8 cellular contexts compared by ENCODE assay signal in genomic region chr5:57383093-57383861, GRCh38.
DNase-seq lines count a peak whose midpoint lies in the region; ATAC-seq and TF ChIP-seq lines count a peak whose summit lies in the region.

No MANE protein-coding gene starts in this region.

- RAD21 ChIA-PET in HCT116 (lab: Charles Lee; ENCODE audit: low non-redundant PET in 1 of 2, low total read pairs in 2 of 2, uncharacterized antibody in 2 of 2, unreplicated experiment in 2 of 2), result interaction anchor here in 1 of 2 experiments (1.4 kb wide), 1 partner anchor 16 kb away, joined by 3 read pairs; no protein-coding TSS in a partner anchor

- H3K79me2 ChIP-seq in HCT116 (ENCODE audit: insufficient read depth, low read length), result no peaks in the 10 kb centered on the region
- no peaks in the 10 kb centered on the region for H3K79me2 ChIP-seq in SK-N-SH (ENCODE audit: insufficient read depth)

- no peaks in the 10 kb centered on the region for H3K9me2 ChIP-seq in HCT116 (ENCODE audit: insufficient read depth)
- no peaks in the 10 kb centered on the region for H3K9me2 ChIP-seq in SK-N-SH

- ATAC-seq in HCT116 (peak; percentile 96), HG02852 (IDR thresholded peaks at IDR 0.05; ENCODE audit: unreplicated experiment) (no peak), HG03108 (IDR thresholded peaks at IDR 0.05; ENCODE audit: unreplicated experiment) (no peak), GM18520 (IDR thresholded peaks at IDR 0.05; ENCODE audit: unreplicated experiment) (no peak)

- no peak for TF ChIP-seq POLR2A in HCT116 (IDR thresholded peaks at IDR 0.05; ENCODE audit: borderline replicate concordance, extremely low read depth, insufficient read depth, insufficient read length)

- TF ChIP-seq RAD21 in HCT116 (IDR thresholded peaks at IDR 0.05; ENCODE audit: low read depth) (peak; percentile 50), SK-N-SH (IDR thresholded peaks at IDR 0.05; ENCODE audit: low read length) (peak; percentile 66)

- POLR2A ChIA-PET in HCT116 (lab: Charles Lee) (interaction anchor here (0.7 to 1.4 kb wide), 3 partner anchors 16 to 112 kb away, joined by 3 to 12 read pairs (median 3); no protein-coding TSS in a partner anchor), SK-N-SH (lab: Yijun Ruan, JAX) (interaction anchor here (0.6 to 0.9 kb wide), 2 partner anchors 13 to 210 kb away, joined by 3 to 4 read pairs; no protein-coding TSS in a partner anchor)

- H3K4me3 ChIP-seq in HCT116 (replicated peaks in 1 of 2; ENCODE audit: low read depth in 1 of 2, low read length in 2 of 2), result peak overlapping the region in 1 of 2 experiments; percentile 17; a peak in 1 of 4 replicates
- peak overlapping the region in 1 of 2 experiments; percentile 52; a peak in 3 of 4 replicates for H3K4me3 ChIP-seq in SK-N-SH (ENCODE audit: low read depth in 2 of 2, low read length in 1 of 2)
- no peak overlapping the region for H3K4me3 ChIP-seq in epithelial cell of esophagus (ENCODE audit: low read length)

- H3K4me1 ChIP-seq in HCT116 (ENCODE audit: control insufficient read depth in 1 of 2, insufficient read depth in 2 of 2, low read length in 2 of 2) (peaks cover 27 to 37% of the 10 kb centered on the region in 2 experiments), SK-N-SH (ENCODE audit: control insufficient read depth in 1 of 2, insufficient read depth in 2 of 2, low read depth in 1 of 2, low read length in 1 of 2) (peaks cover 8 to 14% of the 10 kb centered on the region in 2 experiments; a peak in 2 of 4 replicates)

- intact Hi-C loops in HCT116 (cut with micrococcal nuclease), result loop anchor here (1.0 to 5.0 kb wide), 3 partner anchors 16 to 1079 kb away; partner anchors contain the start of gene PLK2

- peak; percentile 80 to 86; a peak in 3 of 4 replicates for TF ChIP-seq EP300 in SK-N-SH (IDR thresholded peaks at IDR 0.05; ENCODE audit: borderline replicate concordance in 1 of 2, low read depth in 1 of 2, low read length in 1 of 2)

- 0 out of 6 replicates have a peak, but pooled peaks of 1 of the 3 experiments have one; percentile 17 for TF ChIP-seq CTCF in HCT116 (IDR thresholded peaks at IDR 0.05 in 2 of 3, conservative IDR thresholded peaks at IDR 0.05 in 1 of 3; ENCODE audit: borderline replicate concordance in 1 of 3, insufficient read depth in 1 of 3, low read depth in 2 of 3, low read length in 2 of 3)
- peak; percentile 56 for TF ChIP-seq CTCF in SK-N-SH (IDR thresholded peaks at IDR 0.05)
- TF ChIP-seq CTCF in epithelial cell of esophagus (IDR thresholded peaks at IDR 0.05; ENCODE audit: insufficient read depth, low read depth, low read length, missing control alignments), result peak; percentile 44

- peaks cover 13% of the 10 kb centered on the region for H3F3A ChIP-seq in SK-N-SH (replicated peaks; ENCODE audit: insufficient read depth)

- TSS peak; percentile 96 for BruUV-seq in HCT116 (replicated peaks; lab: Mats Ljungman, UMichigan)

- H3K27ac ChIP-seq in HCT116 (ENCODE audit: low read depth, low read length) (peak overlapping the region; percentile 95), SK-N-SH (ENCODE audit: low read depth in 2 of 2, low read length in 1 of 2) (peak overlapping the region; percentile 92 to 96)

- H3K4me2 ChIP-seq in HCT116 (ENCODE audit: low read length) (peak overlapping the region; percentile 68), SK-N-SH (peak overlapping the region; percentile 75)

- peak; percentile 92 for DNase-seq in HCT116 (ENCODE audit: low read depth, low spot score)
- DNase-seq in SK-N-SH, result peak; percentile 69
- DNase-seq in epithelial cell of esophagus (ENCODE audit: low read depth), result peak; percentile 83
- peak; percentile 17 for DNase-seq in smooth muscle cell of the brain vasculature (ENCODE audit: low read depth, low spot score)
- DNase-seq in DMS 273 treated with DMSO at 0.1 percent for 48 hours (lab: John Stamatoyannopoulos, UW), result no peak

- H4K20me1 ChIP-seq in HCT116 (ENCODE audit: insufficient read depth) (no peaks in the 10 kb centered on the region), SK-N-SH (ENCODE audit: insufficient read depth) (no peaks in the 10 kb centered on the region)

- 1% methylated on average over 8 of the region's 9 CpGs for WGBS in SK-N-SH (ENCODE audit: low lambda C conversion rate)

- CTCF ChIA-PET in HCT116 (lab: Charles Lee), result no interaction called here
- CTCF ChIA-PET in SK-N-SH (lab: Yijun Ruan, JAX), result interaction anchor here (0.7 to 1.6 kb wide), 6 partner anchors 28 to 504 kb away, joined by 3 to 8 read pairs (median 3); no protein-coding TSS in a partner anchor

- H3K36me3 ChIP-seq in HCT116 (ENCODE audit: control insufficient read depth in 1 of 2, insufficient read depth in 2 of 2, low read length in 2 of 2) (no peaks in the 10 kb centered on the region), SK-N-SH (replicated peaks in 1 of 2; ENCODE audit: control insufficient read depth in 1 of 2, insufficient read depth in 2 of 2, low read length in 1 of 2) (no peaks in the 10 kb centered on the region)

- H3K9ac ChIP-seq in HCT116 (ENCODE audit: low read length) (peak overlapping the region; percentile 55), SK-N-SH (peak overlapping the region; percentile 57; the same call in 1 of the 2 replicates)

- H3K9me3 ChIP-seq in HCT116 (ENCODE audit: control insufficient read depth in 1 of 2, insufficient read depth in 1 of 2, low read depth in 1 of 2, low read length in 2 of 2) (no peaks in the 10 kb centered on the region), SK-N-SH (no peaks in the 10 kb centered on the region)

- H3K27me3 ChIP-seq in HCT116 (ENCODE audit: insufficient read depth, low read length), result no peaks in the 10 kb centered on the region
- H3K27me3 ChIP-seq in SK-N-SH (ENCODE audit: insufficient read depth), result no peaks in the 10 kb centered on the region

- H2AFZ ChIP-seq in HCT116 (ENCODE audit: low read depth, low read length, poor library complexity, severe bottlenecking) (peak overlapping the region; percentile 31), SK-N-SH (ENCODE audit: low read depth) (peak overlapping the region; percentile 26)

TF ChIP-seq in HCT116, 20 proteins besides CTCF, POLR2A, EP300 and RAD21 (continues in another document):
- TF ChIP-seq TCF7L2 (IDR thresholded peaks at IDR 0.05; ENCODE audit: borderline replicate concordance, extremely low read depth, insufficient read depth, insufficient read length) (peak; percentile 95), MAX (IDR thresholded peaks at IDR 0.05) (peak; percentile 43; the same call in 1 of the 2 replicates), FOSL1 (IDR thresholded peaks at IDR 0.05; ENCODE audit: low read depth) (peak; percentile 81), POLR2AphosphoS5 (IDR thresholded peaks at IDR 0.05; ENCODE audit: low read depth, low read length) (peak; percentile 58), EZH2 (IDR thresholded peaks at IDR 0.05) (no peak)
- TF ChIP-seq, protein P1, sequence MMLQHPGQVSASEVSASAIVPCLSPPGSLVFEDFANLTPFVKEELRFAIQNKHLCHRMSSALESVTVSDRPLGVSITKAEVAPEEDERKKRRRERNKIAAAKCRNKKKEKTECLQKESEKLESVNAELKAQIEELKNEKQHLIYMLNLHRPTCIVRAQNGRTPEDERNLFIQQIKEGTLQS (IDR thresholded peaks at IDR 0.05), result no peak

TF ChIP-seq in SK-N-SH, 30 proteins besides CTCF, POLR2A, EP300 and RAD21 (continues in another document):
- peak; percentile 87 for TF ChIP-seq FOSL2 (IDR thresholded peaks at IDR 0.05; ENCODE audit: borderline replicate concordance, low read depth)
- TF ChIP-seq SMC3 (IDR thresholded peaks at IDR 0.05; ENCODE audit: low read depth, low read length), result peak; percentile 39; the same call in 1 of the 2 replicates
- peak; percentile 49 for TF ChIP-seq POLR2AphosphoS5 (IDR thresholded peaks at IDR 0.05; ENCODE audit: low read depth, low read length)
- peak; percentile 78; the same call in 1 of the 2 replicates for TF ChIP-seq MEF2A (IDR thresholded peaks at IDR 0.05; ENCODE audit: borderline replicate concordance, low read depth)
- peak; percentile 99 for TF ChIP-seq GATA2 (CRISPR knock-in tag; IDR thresholded peaks at IDR 0.05)
- TF ChIP-seq MXI1 (IDR thresholded peaks at IDR 0.05; ENCODE audit: low read depth, low read length), result no peak
- TF ChIP-seq TCF12 (IDR thresholded peaks at IDR 0.05), result peak; percentile 89
- peak; percentile 70 for TF ChIP-seq TEAD4 (IDR thresholded peaks at IDR 0.05; ENCODE audit: borderline replicate concordance, insufficient read depth)
- 0 out of 2 replicates have a peak, but pooled peaks have one; percentile 22 for TF ChIP-seq MAX (IDR thresholded peaks at IDR 0.05; ENCODE audit: low read depth)
- TF ChIP-seq TAF1 (IDR thresholded peaks at IDR 0.05; ENCODE audit: borderline replicate concordance, low read depth, low read length), result peak; percentile 34; the same call in 1 of the 2 replicates
- peak; percentile 86 for TF ChIP-seq JUND (IDR thresholded peaks at IDR 0.05)
- TF ChIP-seq USF1 (IDR thresholded peaks at IDR 0.05; ENCODE audit: borderline replicate concordance, low read depth), result no peak
- TF ChIP-seq RCOR1 (IDR thresholded peaks at IDR 0.05; ENCODE audit: low read length), result peak; percentile 89
- TF ChIP-seq FOXM1 (IDR thresholded peaks at IDR 0.05; ENCODE audit: low read depth), result peak; percentile 78; the same call in 1 of the 2 replicates
- no peak for TF ChIP-seq RFX5 (IDR thresholded peaks at IDR 0.05; ENCODE audit: low read length)

Comparison
In these comparisons a context has a peak if more than half of its experiments do, and no peak if none do; other contexts are left out.
1. Of the 11 proteins assayed by ChIP-seq in both SK-N-SH and HCT116: peak only in SK-N-SH: ELF1 and ZBTB33; only in HCT116: none; in both: JUND, MAX, POLR2AphosphoS5 and RAD21; in neither: 4; mixed calls (peak in some experiments, not most) for 1.